In genomic region chr10:107032700-107033401, GRCh38 we compare ENCODE assay signal across 1 cellular context.
TF ChIP-seq lines count a peak whose summit lies in the region.

No MANE protein-coding gene starts in this region.

TF ChIP-seq in K562, 482 proteins besides CTCF, POLR2A, EP300 and RAD21 (continued from another document):
- TF ChIP-seq, protein P1, sequence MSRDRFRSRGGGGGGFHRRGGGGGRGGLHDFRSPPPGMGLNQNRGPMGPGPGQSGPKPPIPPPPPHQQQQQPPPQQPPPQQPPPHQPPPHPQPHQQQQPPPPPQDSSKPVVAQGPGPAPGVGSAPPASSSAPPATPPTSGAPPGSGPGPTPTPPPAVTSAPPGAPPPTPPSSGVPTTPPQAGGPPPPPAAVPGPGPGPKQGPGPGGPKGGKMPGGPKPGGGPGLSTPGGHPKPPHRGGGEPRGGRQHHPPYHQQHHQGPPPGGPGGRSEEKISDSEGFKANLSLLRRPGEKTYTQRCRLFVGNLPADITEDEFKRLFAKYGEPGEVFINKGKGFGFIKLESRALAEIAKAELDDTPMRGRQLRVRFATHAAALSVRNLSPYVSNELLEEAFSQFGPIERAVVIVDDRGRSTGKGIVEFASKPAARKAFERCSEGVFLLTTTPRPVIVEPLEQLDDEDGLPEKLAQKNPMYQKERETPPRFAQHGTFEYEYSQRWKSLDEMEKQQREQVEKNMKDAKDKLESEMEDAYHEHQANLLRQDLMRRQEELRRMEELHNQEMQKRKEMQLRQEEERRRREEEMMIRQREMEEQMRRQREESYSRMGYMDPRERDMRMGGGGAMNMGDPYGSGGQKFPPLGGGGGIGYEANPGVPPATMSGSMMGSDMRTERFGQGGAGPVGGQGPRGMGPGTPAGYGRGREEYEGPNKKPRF (IDR thresholded peaks at IDR 0.05; ENCODE audit: low read depth, low read length), result no peak
- TF ChIP-seq PHB2 (IDR thresholded peaks at IDR 0.05; ENCODE audit: low read depth) (no peak), CHD2 (IDR thresholded peaks at IDR 0.05; ENCODE audit: low read depth, low read length) (peak; percentile 93), ZKSCAN8 (CRISPR knock-in tag; IDR thresholded peaks at IDR 0.05) (no peak), CC2D1A (IDR thresholded peaks at IDR 0.05) (peak; percentile 93), MTA3 (IDR thresholded peaks at IDR 0.05; ENCODE audit: borderline replicate concordance) (peak; percentile 59; the same call in 1 of the 2 replicates), POLR3G (IDR thresholded peaks at IDR 0.05; ENCODE audit: extremely low read depth, insufficient read length, insufficient replicate concordance) (no peak), FOSL1 (tag; conservative IDR thresholded peaks at IDR 0.05) (peak; percentile 50; the same call in 1 of the 2 replicates), ZFX (CRISPR knock-in tag; IDR thresholded peaks at IDR 0.05) (peak; percentile 56; the same call in 1 of the 2 replicates), TAF7 (tag; IDR thresholded peaks at IDR 0.05) (peak; percentile 65; the same call in 1 of the 2 replicates), PHF8 (IDR thresholded peaks at IDR 0.05; ENCODE audit: borderline replicate concordance, low read length) (peak; percentile 12; the same call in 1 of the 2 replicates), NRF1 (conservative IDR thresholded peaks at IDR 0.05 in 1 of 2, IDR thresholded peaks at IDR 0.05 in 1 of 2) (0 out of 4 replicates have a peak, but pooled peaks of 1 of the 2 experiments have one; percentile 17), EP400 (IDR thresholded peaks at IDR 0.05) (0 out of 2 replicates have a peak, but pooled peaks have one; percentile 1), FOXM1 (IDR thresholded peaks at IDR 0.05; ENCODE audit: low read depth) (peak; percentile 50), FOXM1 (CRISPR knock-in tag; IDR thresholded peaks at IDR 0.05; ENCODE audit: low read depth) (no peak), ZNF507 (tag; conservative IDR thresholded peaks at IDR 0.05) (no peak), CBX2 (IDR thresholded peaks at IDR 0.05; ENCODE audit: insufficient read depth, low read length, poor library complexity, severe bottlenecking) (no peak), POLR2B (IDR thresholded peaks at IDR 0.05; ENCODE audit: low read depth, partially characterized antibody) (peak; percentile 66), TBP (optimal IDR thresholded peaks at IDR 0.05; ENCODE audit: low read depth, low read length) (peak; percentile 55), FOXK2 (conservative IDR thresholded peaks at IDR 0.05 in 1 of 2, IDR thresholded peaks at IDR 0.05 in 1 of 2; ENCODE audit: low read depth in 2 of 2) (0 out of 4 replicates have a peak, but pooled peaks have one; percentile 9 to 37), ZNF609 (CRISPR knock-in tag; IDR thresholded peaks at IDR 0.05; ENCODE audit: borderline replicate concordance) (no peak), POLR2AphosphoS5 (IDR thresholded peaks at IDR 0.05; ENCODE audit: control insufficient read depth, insufficient read depth, low read depth, low read length) (0 out of 2 replicates have a peak, but pooled peaks have one; percentile 31), KDM5B (IDR thresholded peaks at IDR 0.05; ENCODE audit: insufficient replicate concordance, low read depth, low read length) (peak; percentile 52), RBM25 (IDR thresholded peaks at IDR 0.05; ENCODE audit: low read depth, low read length, severe bottlenecking) (peak; percentile 15), TRIM25 (IDR thresholded peaks at IDR 0.05; ENCODE audit: borderline replicate concordance) (0 out of 2 replicates have a peak, but pooled peaks have one; percentile 37)
- TF ChIP-seq, protein P2, sequence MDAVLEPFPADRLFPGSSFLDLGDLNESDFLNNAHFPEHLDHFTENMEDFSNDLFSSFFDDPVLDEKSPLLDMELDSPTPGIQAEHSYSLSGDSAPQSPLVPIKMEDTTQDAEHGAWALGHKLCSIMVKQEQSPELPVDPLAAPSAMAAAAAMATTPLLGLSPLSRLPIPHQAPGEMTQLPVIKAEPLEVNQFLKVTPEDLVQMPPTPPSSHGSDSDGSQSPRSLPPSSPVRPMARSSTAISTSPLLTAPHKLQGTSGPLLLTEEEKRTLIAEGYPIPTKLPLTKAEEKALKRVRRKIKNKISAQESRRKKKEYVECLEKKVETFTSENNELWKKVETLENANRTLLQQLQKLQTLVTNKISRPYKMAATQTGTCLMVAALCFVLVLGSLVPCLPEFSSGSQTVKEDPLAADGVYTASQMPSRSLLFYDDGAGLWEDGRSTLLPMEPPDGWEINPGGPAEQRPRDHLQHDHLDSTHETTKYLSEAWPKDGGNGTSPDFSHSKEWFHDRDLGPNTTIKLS (IDR thresholded peaks at IDR 0.05; ENCODE audit: borderline replicate concordance, low read depth), result peak; percentile 41; the same call in 1 of the 2 replicates
- TF ChIP-seq, protein P3, sequence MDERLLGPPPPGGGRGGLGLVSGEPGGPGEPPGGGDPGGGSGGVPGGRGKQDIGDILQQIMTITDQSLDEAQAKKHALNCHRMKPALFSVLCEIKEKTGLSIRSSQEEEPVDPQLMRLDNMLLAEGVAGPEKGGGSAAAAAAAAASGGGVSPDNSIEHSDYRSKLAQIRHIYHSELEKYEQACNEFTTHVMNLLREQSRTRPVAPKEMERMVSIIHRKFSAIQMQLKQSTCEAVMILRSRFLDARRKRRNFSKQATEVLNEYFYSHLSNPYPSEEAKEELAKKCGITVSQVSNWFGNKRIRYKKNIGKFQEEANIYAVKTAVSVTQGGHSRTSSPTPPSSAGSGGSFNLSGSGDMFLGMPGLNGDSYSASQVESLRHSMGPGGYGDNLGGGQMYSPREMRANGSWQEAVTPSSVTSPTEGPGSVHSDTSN (CRISPR knock-in tag; IDR thresholded peaks at IDR 0.05; ENCODE audit: low read depth), result no peak
- TF ChIP-seq, protein P3 (tag; conservative IDR thresholded peaks at IDR 0.05; ENCODE audit: low read depth), result 0 out of 2 replicates have a peak, but pooled peaks have one; percentile 0
